In the genomic region with DNA sequence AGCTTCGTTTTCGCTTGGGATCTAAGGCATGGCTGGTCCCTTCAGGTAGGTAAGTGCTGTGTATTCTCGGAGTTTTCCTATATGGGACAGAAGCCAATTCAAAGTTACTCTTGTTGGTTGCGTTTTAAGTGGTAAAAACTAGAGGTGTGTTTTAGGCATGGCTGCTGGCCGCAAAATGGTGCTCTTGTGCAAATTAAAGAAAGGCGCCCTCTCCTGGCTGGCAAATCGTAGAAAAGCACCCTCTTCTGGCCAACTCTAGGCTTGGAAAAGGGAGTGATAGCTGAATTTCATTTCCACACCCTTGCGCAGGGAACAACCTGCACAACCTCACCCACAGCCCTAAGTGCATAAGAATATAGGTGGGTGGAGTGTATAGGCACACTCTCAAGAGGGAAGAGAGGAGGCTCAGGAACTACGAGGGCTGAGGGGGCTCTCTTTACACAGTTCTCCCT, we compare ENCODE assay signal across 1 cellular context.
TF ChIP-seq lines count a peak whose summit lies in the region.

No MANE protein-coding gene starts in this region.

TF ChIP-seq in SK-N-SH, 30 proteins besides CTCF, POLR2A, EP300 and RAD21 (continued from another document):
- TF ChIP-seq EZH2phosphoT487 (IDR thresholded peaks at IDR 0.05; ENCODE audit: borderline replicate concordance, low read depth): no peak
- TF ChIP-seq YY1 (IDR thresholded peaks at IDR 0.05; ENCODE audit: low read depth): peak; percentile 58; the same call in 1 of the 2 replicates
- no peak for TF ChIP-seq TCF12 (IDR thresholded peaks at IDR 0.05)
- no peak for TF ChIP-seq GABPA (IDR thresholded peaks at IDR 0.05; ENCODE audit: low read depth)
- TF ChIP-seq, protein P1, sequence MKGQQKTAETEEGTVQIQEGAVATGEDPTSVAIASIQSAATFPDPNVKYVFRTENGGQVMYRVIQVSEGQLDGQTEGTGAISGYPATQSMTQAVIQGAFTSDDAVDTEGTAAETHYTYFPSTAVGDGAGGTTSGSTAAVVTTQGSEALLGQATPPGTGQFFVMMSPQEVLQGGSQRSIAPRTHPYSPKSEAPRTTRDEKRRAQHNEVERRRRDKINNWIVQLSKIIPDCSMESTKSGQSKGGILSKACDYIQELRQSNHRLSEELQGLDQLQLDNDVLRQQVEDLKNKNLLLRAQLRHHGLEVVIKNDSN (IDR thresholded peaks at IDR 0.05; ENCODE audit: borderline replicate concordance, low read depth): no peak
- no peak for TF ChIP-seq RFX5 (IDR thresholded peaks at IDR 0.05; ENCODE audit: low read length)
- TF ChIP-seq RCOR1 (IDR thresholded peaks at IDR 0.05; ENCODE audit: low read length): no peak
- no peak for TF ChIP-seq NFIC (IDR thresholded peaks at IDR 0.05; ENCODE audit: borderline replicate concordance)
- no peak for TF ChIP-seq NRF1 (IDR thresholded peaks at IDR 0.05; ENCODE audit: low read depth, low read length)
